Comparison of ENCODE assay signal across 1 cellular context in genomic region chr18:3450358-3451107, GRCh38.
TF ChIP-seq lines count a peak whose summit lies in the region.

No MANE protein-coding gene starts in this region.

TF ChIP-seq in WTC11, 78 proteins besides CTCF, POLR2A, EP300 and RAD21 (continued from another document):
- TF ChIP-seq ZBTB43 (CRISPR knock-in tag; IDR thresholded peaks at IDR 0.05) = no peak
- TF ChIP-seq ERG (CRISPR knock-in tag; IDR thresholded peaks at IDR 0.05) = no peak
